8 cellular contexts compared by ENCODE assay signal in genomic region chr3:66501483-66502266, GRCh38. TPM values are rescaled to one million over a fixed set of nuclear protein-coding genes. Genes with fewer than 3 reads are reported as not detected.
DNase-seq lines count a peak whose midpoint lies in the region; ATAC-seq and TF ChIP-seq lines count a peak whose summit lies in the region.

No MANE protein-coding gene starts in this region.

- no peaks in the 10 kb centered on the region for H3K36me3 Mint-ChIP-seq in stimulated activated naive CD8-positive, alpha-beta T cell treated with anti-CD3 and anti-CD28 coated beads, Interleukin-15, Interleukin-2, amounts not matched to agents 100 ng/mL and 50 ng/mL, for 24 hours (ENCODE audit: low read depth)

- peaks cover 26% of the 10 kb centered on the region for H3K27me3 Mint-ChIP-seq in stimulated activated naive CD8-positive, alpha-beta T cell treated with anti-CD3 and anti-CD28 coated beads, Interleukin-15, Interleukin-2, amounts not matched to agents 100 ng/mL and 50 ng/mL, for 24 hours

- DNase-seq in stimulated activated naive CD8-positive, alpha-beta T cell treated with anti-CD3 and anti-CD28 coated beads, Interleukin-15, Interleukin-2, amounts not matched to agents 100 U/mL and 50 U/mL, for 24 hours = no peak
- DNase-seq in cardiac fibroblast (ENCODE audit: low read depth in 2 of 2) (no peak), nucleus accumbens (lab: John Stamatoyannopoulos, UW) (no peak), iPS-NIHi11 (ENCODE audit: low spot score) (no peak), DMS153 (lab: John Stamatoyannopoulos, UW) (no peak)

- H3K27me3 ChIP-seq in mononuclear cell (ENCODE audit: insufficient read depth, low read length) = peaks cover 7% of the 10 kb centered on the region

- peak; percentile 40 for TF ChIP-seq CTCF in cardiac fibroblast (IDR thresholded peaks at IDR 0.05; ENCODE audit: low read depth, low read length)

- H3K4me1 Mint-ChIP-seq in stimulated activated naive CD8-positive, alpha-beta T cell treated with anti-CD3 and anti-CD28 coated beads, Interleukin-15, Interleukin-2, amounts not matched to agents 100 ng/mL and 50 ng/mL, for 24 hours (ENCODE audit: low read depth) = peaks cover 43% of the 10 kb centered on the region

- peak overlapping the region; percentile 79 for H3K4me3 Mint-ChIP-seq in stimulated activated naive CD8-positive, alpha-beta T cell treated with anti-CD3 and anti-CD28 coated beads, Interleukin-15, Interleukin-2, amounts not matched to agents 100 ng/mL and 50 ng/mL, for 24 hours

- H3K9me3 ChIP-seq in mononuclear cell (ENCODE audit: low read depth, low read length) = no peaks in the 10 kb centered on the region

- H3K9me3 Mint-ChIP-seq in stimulated activated naive CD8-positive, alpha-beta T cell treated with anti-CD3 and anti-CD28 coated beads, Interleukin-15, Interleukin-2, amounts not matched to agents 100 ng/mL and 50 ng/mL, for 24 hours = no peaks in the 10 kb centered on the region

- peak overlapping the region; percentile 41 to 56 for H3K4me3 ChIP-seq in cardiac fibroblast (replicated peaks in 1 of 2; ENCODE audit: low read depth in 2 of 2, low read length in 2 of 2)
- H3K4me3 ChIP-seq in mononuclear cell (ENCODE audit: low read length) = peak overlapping the region; percentile 30

- ATAC-seq in stimulated activated naive CD8-positive, alpha-beta T cell treated with anti-CD3 and anti-CD28 coated beads, Interleukin-15, Interleukin-2, amounts not matched to agents 100 U/mL and 50 U/mL, for 24 hours = no peak
- ATAC-seq in HG03139 (IDR thresholded peaks at IDR 0.05; ENCODE audit: unreplicated experiment) = no peak

- peak overlapping the region; percentile 47 for H3K27ac Mint-ChIP-seq in stimulated activated naive CD8-positive, alpha-beta T cell treated with anti-CD3 and anti-CD28 coated beads, Interleukin-15, Interleukin-2, amounts not matched to agents 100 ng/mL and 50 ng/mL, for 24 hours

- H3K4me1 ChIP-seq in mononuclear cell (ENCODE audit: insufficient read depth, low read length) = peaks cover 13% of the 10 kb centered on the region

RNA-seq across cellular contexts. Expression of gene LRIG1, which starts 0.9 kb away (rescaled TPM):
- total RNA-seq in mononuclear cell = 21.4 TPM
